In genomic region chr11:63914896-63915681, GRCh38 we compare ENCODE assay signal across 12 cellular contexts. TPM values are rescaled to one million over a fixed set of nuclear protein-coding genes. Genes with fewer than 3 reads are reported as not detected.
DNase-seq lines count a peak whose midpoint lies in the region; ATAC-seq, FAIRE-seq and TF ChIP-seq lines count a peak whose summit lies in the region.
"Had no signal": no experiment of that assay in that cellular context is flagged by ENCODE, and none has a peak within 500 bp of the region (broad histone marks: within the 10 kb centered on the region; RNA-seq: fewer than 3 reads in every experiment).

No MANE protein-coding gene starts in this region.

- H3K36me3 ChIP-seq in Caco-2 (ENCODE audit: control insufficient read depth, insufficient read depth, low read length): no peaks in the 10 kb centered on the region
- no peaks in the 10 kb centered on the region for H3K36me3 ChIP-seq in astrocyte (ENCODE audit: insufficient read depth, low read length)
- H3K36me3 ChIP-seq in mesendoderm (ENCODE audit: control insufficient read depth, insufficient read depth, low read length): peaks cover 11% of the 10 kb centered on the region

- H3K27ac Mint-ChIP-seq in Caco-2 (ENCODE audit: unreplicated experiment) (no peak overlapping the region), astrocyte (ENCODE audit: unreplicated experiment) (no peak overlapping the region)

- DNase-seq in AG10803 (ENCODE audit: low read depth): no peak
- DNase-seq in Caco-2: no peak
- no peak for DNase-seq in astrocyte (ENCODE audit: low read depth)
- peak; percentile 51 for DNase-seq in mesendoderm
- DNase-seq in SIG-M5 (lab: John Stamatoyannopoulos, UW): no peak
- DNase-seq in NK-92 treated with Interleukin-12 subunit alpha and Interleukin-12 subunit beta, amount 100 ng/mL, for 24 hours (lab: John Stamatoyannopoulos, UW): no peak
- DNase-seq in RWPE1 (ENCODE audit: low spot score): no peak
- DNase-seq: activated T-cell treated with anti-CD3 and anti-CD28 coated beads, Interleukin-2, amount 50 U/mL, for 1 hour; DND-41; mammary epithelial cell had no signal

- BruUV-seq in Caco-2 (replicated peaks; lab: Mats Ljungman, UMichigan): no TSS peak

- H3K27me3 Mint-ChIP-seq in Caco-2 (ENCODE audit: insufficient read depth, unreplicated experiment) (no peaks in the 10 kb centered on the region), astrocyte (ENCODE audit: low read depth, unreplicated experiment) (no peaks in the 10 kb centered on the region)

- H3K27ac ChIP-seq in astrocyte (ENCODE audit: low read depth, low read length) (no peak overlapping the region), mesendoderm (ENCODE audit: low read depth, low read length) (no peak overlapping the region), RWPE1 (no peak overlapping the region)

- H3K4me1 Mint-ChIP-seq in Caco-2 (ENCODE audit: low read depth, unreplicated experiment) (no peaks in the 10 kb centered on the region), astrocyte (ENCODE audit: low read depth, unreplicated experiment) (peaks cover 9% of the 10 kb centered on the region)

- no peak overlapping the region for H2BK5ac ChIP-seq in mesendoderm (ENCODE audit: low read length)

- no peak for FAIRE-seq in astrocyte (lab: Jason Lieb, UNC)

- H3K27me3 ChIP-seq in Caco-2 (replicated peaks; ENCODE audit: control insufficient read depth, insufficient read depth, low read length) (no peaks in the 10 kb centered on the region), astrocyte (ENCODE audit: insufficient read depth, low read length) (no peaks in the 10 kb centered on the region), mesendoderm (ENCODE audit: insufficient read depth, low read length, poor library complexity) (no peaks in the 10 kb centered on the region)

- CTCF ChIA-PET in Caco-2 (lab: Charles Lee) (interaction anchor here (1.2 kb wide), 2 partner anchors 19 to 31 kb away, joined by 5 to 7 read pairs; no protein-coding TSS in a partner anchor), RWPE1 (lab: Yijun Ruan, JAX) (interaction anchor here (0.6 to 1.6 kb wide), 4 partner anchors 9 to 49 kb away, joined by 3 to 6 read pairs (median 3); no protein-coding TSS in a partner anchor)

- H4K5ac ChIP-seq in mesendoderm (ENCODE audit: low read length): no peak overlapping the region

- peak overlapping the region; percentile 82 for H3K56ac ChIP-seq in mesendoderm (ENCODE audit: low read length)

- H3K4me3 Mint-ChIP-seq in Caco-2 (ENCODE audit: unreplicated experiment) (peak overlapping the region; percentile 88), astrocyte (ENCODE audit: unreplicated experiment) (peak overlapping the region; percentile 74)

- no peak overlapping the region for H4K8ac ChIP-seq in mesendoderm (ENCODE audit: low read depth, low read length)

- WGBS in mesendoderm (ENCODE audit: extremely low coverage, insufficient coverage, low lambda C conversion rate): no CpG with 5 or more reads among the region's 19 CpGs

- intact Hi-C loops in Caco-2 (cut with micrococcal nuclease; ENCODE audit: unreplicated experiment): no loop called here

- H4K20me1 ChIP-seq in astrocyte (ENCODE audit: insufficient read depth, low read length): peaks cover 7% of the 10 kb centered on the region

- H3K9me3 Mint-ChIP-seq in Caco-2 (ENCODE audit: unreplicated experiment) (no peaks in the 10 kb centered on the region), astrocyte (ENCODE audit: unreplicated experiment) (no peaks in the 10 kb centered on the region)

- H3K9ac ChIP-seq in astrocyte (ENCODE audit: low read length) (no peak overlapping the region), mesendoderm (ENCODE audit: low read length) (peak overlapping the region; percentile 97)

- no peak overlapping the region for H3K23ac ChIP-seq in mesendoderm (ENCODE audit: low read length)

- no peak overlapping the region for H2AFZ ChIP-seq in astrocyte (ENCODE audit: low read depth, low read length)

- no peaks in the 10 kb centered on the region for H3K79me2 ChIP-seq in astrocyte (ENCODE audit: insufficient read depth, low read length)
- peaks cover 19% of the 10 kb centered on the region for H3K79me2 ChIP-seq in mesendoderm (ENCODE audit: control insufficient read depth, insufficient read depth, low read length)

- H3K4me3 ChIP-seq in AG10803 (ENCODE audit: low read length) (peak overlapping the region; percentile 65), Caco-2 (ENCODE audit: low read depth, low read length) (no peak overlapping the region), astrocyte (ENCODE audit: insufficient read depth, low read depth, low read length) (no peak overlapping the region), mesendoderm (ENCODE audit: low read length) (peak overlapping the region; percentile 18)

- H3K4me1 ChIP-seq in Caco-2: 0 out of 2 replicates have a peak, but pooled peaks cover 12% of the 10 kb centered on the region
- H3K4me1 ChIP-seq in astrocyte (ENCODE audit: insufficient read depth, low read length): peaks cover 20% of the 10 kb centered on the region
- peaks cover 14% of the 10 kb centered on the region for H3K4me1 ChIP-seq in mesendoderm (ENCODE audit: control insufficient read depth, low read depth, low read length)

- POLR2A ChIA-PET in Caco-2 (lab: Charles Lee): no interaction called here
- POLR2A ChIA-PET in RWPE1 (lab: Yijun Ruan, JAX; ENCODE audit: low non-redundant PET): no interaction called here

- ATAC-seq in HG02571 (IDR thresholded peaks at IDR 0.05; ENCODE audit: unreplicated experiment): no peak
- ATAC-seq: sciatic nerve had no signal

- H2AK5ac ChIP-seq in mesendoderm (ENCODE audit: low read length): no peak overlapping the region

- H3K9me3 ChIP-seq in Caco-2 (no peaks in the 10 kb centered on the region), astrocyte (ENCODE audit: insufficient read depth, low read depth, low read length) (no peaks in the 10 kb centered on the region)

- H3K4ac ChIP-seq in mesendoderm (ENCODE audit: low read depth, low read length): no peak overlapping the region

- H2BK15ac ChIP-seq in mesendoderm (replicated peaks; ENCODE audit: low read depth): no peak overlapping the region

- H3K18ac ChIP-seq in mesendoderm (ENCODE audit: low read length): no peak overlapping the region

- no peak for TF ChIP-seq CTCF in AG10803 (conservative IDR thresholded peaks at IDR 0.05; ENCODE audit: low read length)
- TF ChIP-seq CTCF in Caco-2 (IDR thresholded peaks at IDR 0.05; ENCODE audit: insufficient read depth in 1 of 2, low read depth in 1 of 2, low read length in 1 of 2, severe bottlenecking in 1 of 2, unreplicated experiment in 1 of 2): no peak
- TF ChIP-seq CTCF in astrocyte (IDR thresholded peaks at IDR 0.05; ENCODE audit: insufficient read depth, low read depth, low read length): no peak
- no peak for TF ChIP-seq CTCF in RWPE1 (conservative IDR thresholded peaks at IDR 0.05; ENCODE audit: low read depth)

- H3K36me3 Mint-ChIP-seq in Caco-2 (ENCODE audit: insufficient read depth, unreplicated experiment) (peaks cover 28% of the 10 kb centered on the region), astrocyte (ENCODE audit: low read depth, unreplicated experiment) (peaks cover 7% of the 10 kb centered on the region)

- H3K4me2 ChIP-seq in astrocyte (ENCODE audit: low read length) (no peak overlapping the region), mesendoderm (ENCODE audit: low read length) (peak overlapping the region; percentile 7)

- no peak overlapping the region for H2BK120ac ChIP-seq in mesendoderm (ENCODE audit: low read depth, low read length)

- H3K79me1 ChIP-seq in mesendoderm (ENCODE audit: low read length): peaks cover 11% of the 10 kb centered on the region

RNA-seq across cellular contexts. Expression of gene RCOR2, which starts 1.9 kb away (rescaled TPM):
- 1.5 and 1.8 TPM in 2 replicates for total RNA-seq in Caco-2 (2022)
- total RNA-seq in astrocyte: 18.8 and 20.3 TPM in 2 replicates
- 35.7 TPM for polyA plus RNA-seq in mesendoderm (2013, experiment 1 of 2)
- polyA plus RNA-seq in mesendoderm (2013, experiment 2 of 2): 36.5 TPM

RNA-seq across cellular contexts. Expression of gene NAA40, which starts 23.7 kb away (rescaled TPM):
- 42.7 and 43.7 TPM in 2 replicates for total RNA-seq in Caco-2 (2022)
- 21.2 and 23.2 TPM in 2 replicates for total RNA-seq in astrocyte
- 20.3 TPM for polyA plus RNA-seq in mesendoderm (2013, experiment 1 of 2)
- 19.6 TPM for polyA plus RNA-seq in mesendoderm (2013, experiment 2 of 2)

RNA-seq across cellular contexts. Expression of gene COX8A, which starts 59.3 kb away (rescaled TPM):
- total RNA-seq in Caco-2 (2022) (376 and 448 TPM in 2 replicates), astrocyte (274 and 289 TPM in 2 replicates)
- 485 TPM for polyA plus RNA-seq in mesendoderm (2013, experiment 1 of 2)
- polyA plus RNA-seq in mesendoderm (2013, experiment 2 of 2): 460 TPM

Comparison
In these comparisons a context has a peak if more than half of its experiments do, and no peak if none do; other contexts are left out.
1. H3K4me3 ChIP-seq: peak in AG10803 (single experiment) and mesendoderm (single experiment); none in Caco-2 (single experiment) and astrocyte (single experiment).